In genomic region chr12:98939350-98939749, GRCh38 we compare ENCODE assay signal across 8 cellular contexts.
DNase-seq lines count a peak whose midpoint lies in the region; ATAC-seq and TF ChIP-seq lines count a peak whose summit lies in the region.

No MANE protein-coding gene starts in this region.

- no peak for TF ChIP-seq POLR2A in HCT116 (IDR thresholded peaks at IDR 0.05; ENCODE audit: borderline replicate concordance, extremely low read depth, insufficient read depth, insufficient read length)

- TF ChIP-seq RAD21 in HCT116 (IDR thresholded peaks at IDR 0.05; ENCODE audit: low read depth): peak; percentile 58

- intact Hi-C loops in HCT116 (cut with micrococcal nuclease): loop anchor here (2.0 kb wide), 1 partner anchor 241 kb away; no protein-coding TSS in a partner anchor
- intact Hi-C loops in CD4-positive, alpha-beta T cell (cut with DNase I, micrococcal nuclease): no loop called here

- peak; percentile 48 to 67 (median 58); a peak in 5 of 6 replicates for TF ChIP-seq CTCF in HCT116 (IDR thresholded peaks at IDR 0.05 in 2 of 3, conservative IDR thresholded peaks at IDR 0.05 in 1 of 3; ENCODE audit: borderline replicate concordance in 1 of 3, insufficient read depth in 1 of 3, low read depth in 2 of 3, low read length in 2 of 3)
- TF ChIP-seq CTCF in VCaP (conservative IDR thresholded peaks at IDR 0.05): peak; percentile 86
- TF ChIP-seq CTCF in CD4-positive, alpha-beta T cell (IDR thresholded peaks at IDR 0.05): no peak

- peaks cover 39% of the 10 kb centered on the region for H3K27me3 Mint-ChIP-seq in CD4-positive, alpha-beta T cell

- H3K79me2 ChIP-seq in HCT116 (ENCODE audit: insufficient read depth, low read length): no peaks in the 10 kb centered on the region

- H3K4me3 Mint-ChIP-seq in CD4-positive, alpha-beta T cell: no peak overlapping the region

- no peaks in the 10 kb centered on the region for H3K4me1 Mint-ChIP-seq in CD4-positive, alpha-beta T cell (ENCODE audit: low read depth)

- no peak overlapping the region for H3K4me2 ChIP-seq in HCT116 (ENCODE audit: low read length)

- RAD21 ChIA-PET in HCT116 (lab: Charles Lee; ENCODE audit: low non-redundant PET in 1 of 2, low total read pairs in 2 of 2, uncharacterized antibody in 2 of 2, unreplicated experiment in 2 of 2): no interaction called here

- H3K9ac ChIP-seq in HCT116 (ENCODE audit: low read length): no peak overlapping the region

- peaks cover 5% of the 10 kb centered on the region for H3K9me3 Mint-ChIP-seq in CD4-positive, alpha-beta T cell

- H3K4me1 ChIP-seq in HCT116 (ENCODE audit: control insufficient read depth in 1 of 2, insufficient read depth in 2 of 2, low read length in 2 of 2): no peaks in the 10 kb centered on the region

- ATAC-seq in HCT116 (peak; percentile 76), GM21576 (IDR thresholded peaks at IDR 0.05; ENCODE audit: unreplicated experiment) (no peak)
- no peak for ATAC-seq in CD4-positive, alpha-beta T cell (ENCODE audit: poor library complexity)

- H3K9me2 ChIP-seq in HCT116 (ENCODE audit: insufficient read depth): no peaks in the 10 kb centered on the region

- BruUV-seq in HCT116 (replicated peaks; lab: Mats Ljungman, UMichigan): no TSS peak

- no peak overlapping the region for H2AFZ ChIP-seq in HCT116 (ENCODE audit: low read depth, low read length, poor library complexity, severe bottlenecking)

- H3K36me3 Mint-ChIP-seq in CD4-positive, alpha-beta T cell (ENCODE audit: low read depth): no peaks in the 10 kb centered on the region

- H3K27ac ChIP-seq in HCT116 (ENCODE audit: low read depth, low read length) (no peak overlapping the region), VCaP (no peak overlapping the region; the same call in 1 of the 2 replicates)
- H3K27ac ChIP-seq in CD4-positive, alpha-beta T cell (ENCODE audit: low read depth, low read length): no peak overlapping the region

- H3K9me3 ChIP-seq in HCT116 (ENCODE audit: control insufficient read depth in 1 of 2, insufficient read depth in 1 of 2, low read depth in 1 of 2, low read length in 2 of 2): no peaks in the 10 kb centered on the region
- no peaks in the 10 kb centered on the region for H3K9me3 ChIP-seq in CD4-positive, alpha-beta T cell (ENCODE audit: control insufficient read depth, low read length)

- no peaks in the 10 kb centered on the region for H4K20me1 ChIP-seq in HCT116 (ENCODE audit: insufficient read depth)

- H3K36me3 ChIP-seq in HCT116 (ENCODE audit: control insufficient read depth in 1 of 2, insufficient read depth in 2 of 2, low read length in 2 of 2): no peaks in the 10 kb centered on the region

- no peak overlapping the region for H3K27ac Mint-ChIP-seq in CD4-positive, alpha-beta T cell

- CTCF ChIA-PET in HCT116 (lab: Charles Lee): interaction anchor here (0.8 to 1.5 kb wide), 3 partner anchors 15 to 59 kb away, joined by 3 to 4 read pairs (median 4); no protein-coding TSS in a partner anchor
- CTCF ChIA-PET in CD4-positive, alpha-beta T cell (lab: Charles Lee): no interaction called here

- POLR2A ChIA-PET in HCT116 (lab: Charles Lee): no interaction called here
- POLR2A ChIA-PET in CD4-positive, alpha-beta T cell (lab: Charles Lee): no interaction called here

- DNase-seq in AG20443 (ENCODE audit: low spot score) (peak; percentile 49), HCT116 (ENCODE audit: low read depth, low spot score) (peak; percentile 22), inferior parietal cortex (ENCODE audit: extremely low spot score) (peak; percentile 69), NOMO-1 (lab: John Stamatoyannopoulos, UW; ENCODE audit: unreplicated experiment in 2 of 2) (no peak), NCI-H226 (no peak)
- DNase-seq in CD4-positive, alpha-beta T cell: no peak

- peaks cover 41% of the 10 kb centered on the region for H3K27me3 ChIP-seq in HCT116 (ENCODE audit: insufficient read depth, low read length)
- peaks cover 4% of the 10 kb centered on the region for H3K27me3 ChIP-seq in CD4-positive, alpha-beta T cell (ENCODE audit: control insufficient read depth, insufficient read depth, low read length)

- H3K4me3 ChIP-seq in HCT116 (replicated peaks in 1 of 2; ENCODE audit: low read depth in 1 of 2, low read length in 2 of 2): no peak overlapping the region

TF ChIP-seq in HCT116, 20 proteins besides CTCF, POLR2A, EP300 and RAD21:
- TF ChIP-seq, protein P1, sequence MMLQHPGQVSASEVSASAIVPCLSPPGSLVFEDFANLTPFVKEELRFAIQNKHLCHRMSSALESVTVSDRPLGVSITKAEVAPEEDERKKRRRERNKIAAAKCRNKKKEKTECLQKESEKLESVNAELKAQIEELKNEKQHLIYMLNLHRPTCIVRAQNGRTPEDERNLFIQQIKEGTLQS (IDR thresholded peaks at IDR 0.05): no peak
- TF ChIP-seq, protein P2, sequence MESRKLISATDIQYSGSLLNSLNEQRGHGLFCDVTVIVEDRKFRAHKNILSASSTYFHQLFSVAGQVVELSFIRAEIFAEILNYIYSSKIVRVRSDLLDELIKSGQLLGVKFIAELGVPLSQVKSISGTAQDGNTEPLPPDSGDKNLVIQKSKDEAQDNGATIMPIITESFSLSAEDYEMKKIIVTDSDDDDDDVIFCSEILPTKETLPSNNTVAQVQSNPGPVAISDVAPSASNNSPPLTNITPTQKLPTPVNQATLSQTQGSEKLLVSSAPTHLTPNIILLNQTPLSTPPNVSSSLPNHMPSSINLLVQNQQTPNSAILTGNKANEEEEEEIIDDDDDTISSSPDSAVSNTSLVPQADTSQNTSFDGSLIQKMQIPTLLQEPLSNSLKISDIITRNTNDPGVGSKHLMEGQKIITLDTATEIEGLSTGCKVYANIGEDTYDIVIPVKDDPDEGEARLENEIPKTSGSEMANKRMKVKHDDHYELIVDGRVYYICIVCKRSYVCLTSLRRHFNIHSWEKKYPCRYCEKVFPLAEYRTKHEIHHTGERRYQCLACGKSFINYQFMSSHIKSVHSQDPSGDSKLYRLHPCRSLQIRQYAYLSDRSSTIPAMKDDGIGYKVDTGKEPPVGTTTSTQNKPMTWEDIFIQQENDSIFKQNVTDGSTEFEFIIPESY (IDR thresholded peaks at IDR 0.05; ENCODE audit: extremely low read depth, insufficient replicate concordance, low read length): no peak
- TF ChIP-seq TCF7L2 (IDR thresholded peaks at IDR 0.05; ENCODE audit: borderline replicate concordance, extremely low read depth, insufficient read depth, insufficient read length) (no peak), REST (IDR thresholded peaks at IDR 0.05; ENCODE audit: low read depth) (no peak), FOSL1 (IDR thresholded peaks at IDR 0.05; ENCODE audit: low read depth) (no peak), ELF1 (IDR thresholded peaks at IDR 0.05; ENCODE audit: borderline replicate concordance, low read depth) (no peak), EGR1 (IDR thresholded peaks at IDR 0.05; ENCODE audit: low read depth) (no peak), MAX (IDR thresholded peaks at IDR 0.05) (no peak), JUND (IDR thresholded peaks at IDR 0.05) (no peak), POLR2AphosphoS5 (IDR thresholded peaks at IDR 0.05; ENCODE audit: low read depth, low read length) (no peak), ZNF274 (IDR thresholded peaks at IDR 0.05; ENCODE audit: low read depth, low read length) (no peak), CEBPB (IDR thresholded peaks at IDR 0.05; ENCODE audit: low read depth) (no peak)
TF ChIP-seq in HCT116: peak in this region for 0.

Comparison
In these comparisons a context has a peak if more than half of its experiments do, and no peak if none do; other contexts are left out.
1. DNase-seq: peak in AG20443 (single experiment), HCT116 (single experiment) and inferior parietal cortex (single experiment); none in NOMO-1 (0 of 2), NCI-H226 (single experiment) and CD4-positive, alpha-beta T cell (0 of 10).